ENCODE assay signal across 1 cellular context in the genomic region with DNA sequence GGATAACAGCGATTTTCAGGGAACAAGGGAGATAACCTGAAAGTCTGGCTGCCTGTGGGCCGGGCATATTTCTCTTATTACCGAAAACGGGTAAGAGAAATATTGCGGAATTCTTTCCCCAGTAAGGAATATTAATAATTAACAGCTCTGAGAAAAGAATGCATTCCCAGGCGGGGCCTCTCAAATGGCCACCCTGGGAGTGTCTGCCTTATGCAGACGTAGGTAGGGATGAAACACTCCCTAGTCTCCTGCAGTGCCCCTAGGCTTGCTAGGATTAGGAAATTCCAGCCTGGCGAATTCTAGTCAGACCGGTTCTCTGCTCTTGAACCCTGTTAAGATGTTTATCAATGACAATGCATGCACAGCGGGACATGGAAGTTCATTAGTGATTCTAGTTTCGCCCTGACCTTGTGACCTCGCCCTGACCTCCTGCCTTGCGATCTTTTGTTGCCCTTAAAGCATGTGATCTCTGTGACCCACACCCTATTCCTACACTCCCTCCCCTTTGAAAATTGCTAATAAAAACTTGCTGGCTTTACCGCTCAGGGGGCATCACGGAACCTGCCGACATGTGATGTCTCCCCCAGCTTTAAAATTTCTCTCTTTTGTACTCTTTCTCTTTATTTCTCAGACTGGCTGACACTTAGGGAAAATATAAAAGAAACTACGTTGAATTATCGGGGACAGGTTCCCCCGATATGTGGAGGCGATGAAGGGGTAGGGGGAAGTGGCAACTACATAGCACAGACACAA.
TF ChIP-seq lines count a peak whose summit lies in the region.

No MANE protein-coding gene starts in this region.

TF ChIP-seq in HCT116, 20 proteins besides CTCF, POLR2A, EP300 and RAD21:
- TF ChIP-seq CEBPB (IDR thresholded peaks at IDR 0.05; ENCODE audit: low read depth) (peak; percentile 75; the same call in 1 of the 2 replicates), SP1 (IDR thresholded peaks at IDR 0.05; ENCODE audit: low read depth) (peak; percentile 74), CBX3 (IDR thresholded peaks at IDR 0.05; ENCODE audit: low read depth) (0 out of 2 replicates have a peak, but pooled peaks have one; percentile 18), POLR2AphosphoS5 (IDR thresholded peaks at IDR 0.05; ENCODE audit: low read depth, low read length) (peak; percentile 40), MAX (IDR thresholded peaks at IDR 0.05) (peak; percentile 39; the same call in 1 of the 2 replicates), JUND (IDR thresholded peaks at IDR 0.05) (peak; percentile 58)
